In genomic region chr10:13893926-13894325, GRCh38 we compare ENCODE assay signal across 1 cellular context.
TF ChIP-seq lines count a peak whose summit lies in the region.

No MANE protein-coding gene starts in this region.

TF ChIP-seq in SK-N-SH, 30 proteins besides CTCF, POLR2A, EP300 and RAD21 (continued from another document):
- peak; percentile 35; the same call in 1 of the 2 replicates for TF ChIP-seq FOSL2 (IDR thresholded peaks at IDR 0.05; ENCODE audit: borderline replicate concordance, low read depth)
- peak; percentile 47; the same call in 1 of the 2 replicates for TF ChIP-seq TEAD4 (IDR thresholded peaks at IDR 0.05; ENCODE audit: borderline replicate concordance, insufficient read depth)
- TF ChIP-seq ZBTB33 (IDR thresholded peaks at IDR 0.05; ENCODE audit: borderline replicate concordance, low read depth) = no peak
- no peak for TF ChIP-seq NRF1 (IDR thresholded peaks at IDR 0.05; ENCODE audit: low read depth, low read length)
- no peak for TF ChIP-seq USF2 (IDR thresholded peaks at IDR 0.05; ENCODE audit: borderline replicate concordance, low read depth, low read length)
